Comparison of ENCODE assay signal across 8 cellular contexts in genomic region chr19:1855040-1855827, GRCh38. TPM values are rescaled to one million over a fixed set of nuclear protein-coding genes. Genes with fewer than 3 reads are reported as not detected.
A peak's percentile ranks its signal among the peaks of the same experiment; 100 is the strongest.
DNase-seq lines count a peak whose midpoint lies in the region; ATAC-seq and TF ChIP-seq lines count a peak whose summit lies in the region.

No MANE protein-coding gene starts in this region.

- H3K27me3 ChIP-seq in endodermal cell (ENCODE audit: control insufficient read depth, insufficient read depth, low read length, poor library complexity, severe bottlenecking) = no peaks in the 10 kb centered on the region

- H3K9me3 Mint-ChIP-seq in activated CD8-positive, alpha-beta memory T cell treated with anti-CD3 and anti-CD28 coated beads, Interleukin-2, amount 10 ng/mL, durations not matched to agents 7 days and 5 days (ENCODE audit: low read depth) = no peaks in the 10 kb centered on the region
- no peaks in the 10 kb centered on the region for H3K9me3 Mint-ChIP-seq in endodermal cell

- peak overlapping the region; percentile 95 for H3K27ac Mint-ChIP-seq in activated CD8-positive, alpha-beta memory T cell treated with anti-CD3 and anti-CD28 coated beads, Interleukin-2, amount 10 ng/mL, durations not matched to agents 7 days and 5 days
- H3K27ac Mint-ChIP-seq in endodermal cell = peak overlapping the region; percentile 84

- H3K9me3 ChIP-seq in endodermal cell (ENCODE audit: control insufficient read depth, low read length) (no peaks in the 10 kb centered on the region), mucosa of descending colon (no peaks in the 10 kb centered on the region)

- H3K4me3 Mint-ChIP-seq in activated CD8-positive, alpha-beta memory T cell treated with anti-CD3 and anti-CD28 coated beads, Interleukin-2, amount 10 ng/mL, durations not matched to agents 7 days and 5 days = peak overlapping the region; percentile 75
- H3K4me3 Mint-ChIP-seq in endodermal cell = peak overlapping the region; percentile 39

- H3K4me1 ChIP-seq in endodermal cell (ENCODE audit: control insufficient read depth, insufficient read depth, low read length) = peaks cover 28% of the 10 kb centered on the region
- H3K4me1 ChIP-seq in mucosa of descending colon (ENCODE audit: low read depth) = peaks cover 70% of the 10 kb centered on the region

- H3K36me3 ChIP-seq in endodermal cell (ENCODE audit: control insufficient read depth, insufficient read depth, low read length) (peaks cover 4% of the 10 kb centered on the region), mucosa of descending colon (ENCODE audit: low read depth) (no peaks in the 10 kb centered on the region)

- DNase-seq in NOMO-1 (lab: John Stamatoyannopoulos, UW; ENCODE audit: unreplicated experiment in 2 of 2) (peak; percentile 88 to 94), endodermal cell (peak; percentile 99), mucosa of descending colon (peak; percentile 96 to 98 (median 97))
- DNase-seq in activated CD8-positive, alpha-beta memory T cell treated with anti-CD3 and anti-CD28 coated beads, Interleukin-2, amount 10 ng/mL, durations not matched to agents 7 days and 5 days = peak; percentile 95
- peak; percentile 55 for DNase-seq in stimulated activated CD8-positive, alpha-beta memory T cell treated with anti-CD3 and anti-CD28 coated beads, Interleukin-7, amount 100 ng/mL, for 24 hours (ENCODE audit: low read depth)

- TF ChIP-seq CTCF in endodermal cell (conservative IDR thresholded peaks at IDR 0.05) (no peak), mucosa of descending colon (IDR thresholded peaks at IDR 0.05) (no peak)

- H3K27me3 Mint-ChIP-seq in activated CD8-positive, alpha-beta memory T cell treated with anti-CD3 and anti-CD28 coated beads, Interleukin-2, amount 10 ng/mL, durations not matched to agents 7 days and 5 days = no peaks in the 10 kb centered on the region
- H3K27me3 Mint-ChIP-seq in endodermal cell (ENCODE audit: insufficient read depth) = no peaks in the 10 kb centered on the region

- CTCF ChIA-PET in activated CD8-positive, alpha-beta memory T cell treated with anti-CD3 and anti-CD28 coated beads, Interleukin-2, amount 10 ng/mL, durations not matched to agents 7 days and 5 days (lab: Charles Lee) = interaction anchor here (1.0 to 4.8 kb wide), 6 partner anchors 10 to 42 kb away, joined by 3 to 25 read pairs (median 4); no protein-coding TSS in a partner anchor

- 22 to 42% methylated on average over 9 to 32 of the region's 33 CpGs for WGBS in endodermal cell (ENCODE audit: insufficient coverage in 1 of 2, insufficient read length in 1 of 2), 2 experiments

- intact Hi-C loops in mucosa of descending colon (cut with DNase I, micrococcal nuclease) = no loop called here

- peak; percentile 60 for ATAC-seq in HG02759 (IDR thresholded peaks at IDR 0.05; ENCODE audit: unreplicated experiment)
- peak; percentile 84 for ATAC-seq in activated CD8-positive, alpha-beta memory T cell treated with anti-CD3 and anti-CD28 coated beads, Interleukin-2, amount 10 ng/mL, durations not matched to agents 7 days and 5 days
- peak; percentile 74 for ATAC-seq in mucosa of descending colon
- no peak for ATAC-seq in HG03378 (IDR thresholded peaks at IDR 0.05; ENCODE audit: unreplicated experiment)

- H3K36me3 Mint-ChIP-seq in activated CD8-positive, alpha-beta memory T cell treated with anti-CD3 and anti-CD28 coated beads, Interleukin-2, amount 10 ng/mL, durations not matched to agents 7 days and 5 days = no peaks in the 10 kb centered on the region
- H3K36me3 Mint-ChIP-seq in endodermal cell (ENCODE audit: low read depth) = peaks cover 8% of the 10 kb centered on the region

- no peak overlapping the region for H3K9ac ChIP-seq in endodermal cell (ENCODE audit: extremely low read depth, low read length, poor library complexity, severe bottlenecking)

- peaks cover 49% of the 10 kb centered on the region for H3K4me1 Mint-ChIP-seq in activated CD8-positive, alpha-beta memory T cell treated with anti-CD3 and anti-CD28 coated beads, Interleukin-2, amount 10 ng/mL, durations not matched to agents 7 days and 5 days
- peaks cover 27% of the 10 kb centered on the region for H3K4me1 Mint-ChIP-seq in endodermal cell

- peak overlapping the region; percentile 89 for H3K27ac ChIP-seq in endodermal cell (ENCODE audit: low read depth, low read length)

- H3K4me3 ChIP-seq in GM08714 (ENCODE audit: low read length) (peak overlapping the region; percentile 60; the same call in 1 of the 2 replicates), endodermal cell (ENCODE audit: low read length) (peak overlapping the region; percentile 40), mucosa of descending colon (no peak overlapping the region)

RNA-seq across cellular contexts. Expression of gene REXO1, which starts 7.0 kb away (rescaled TPM):
- total RNA-seq in activated CD8-positive, alpha-beta memory T cell treated with anti-CD3 and anti-CD28 coated beads, Interleukin-2, amount 10 ng/mL, durations not matched to agents 7 days and 5 days = 10 to 100 TPM; 58.4 to 68.4 TPM
- total RNA-seq in endodermal cell (10 to 100 TPM; 51.6 to 56.4 TPM), mucosa of descending colon (10 to 100 TPM; 45.4 to 54.3 (median 50.2) TPM)
- polyA plus RNA-seq in endodermal cell (2013, experiment 1 of 2) = 26.5 TPM
- polyA plus RNA-seq in endodermal cell (2013, experiment 2 of 2) = 26.7 TPM

RNA-seq across cellular contexts. Expression of gene KLF16, which starts 8.1 kb away (rescaled TPM):
- total RNA-seq in activated CD8-positive, alpha-beta memory T cell treated with anti-CD3 and anti-CD28 coated beads, Interleukin-2, amount 10 ng/mL, durations not matched to agents 7 days and 5 days = 10 to 100 TPM; 22.6 to 28.1 TPM
- total RNA-seq in endodermal cell = 10 to 100 TPM; 39.0 to 42.9 TPM
- polyA plus RNA-seq in endodermal cell (2013, experiment 1 of 2) = 19.2 TPM
- 17.1 TPM for polyA plus RNA-seq in endodermal cell (2013, experiment 2 of 2)
- total RNA-seq in mucosa of descending colon = 10 to 100 TPM; 22.6 to 26.5 (median 25.6) TPM

RNA-seq across cellular contexts. Expression of gene ABHD17A, which starts 30.1 kb away (rescaled TPM):
- total RNA-seq in activated CD8-positive, alpha-beta memory T cell treated with anti-CD3 and anti-CD28 coated beads, Interleukin-2, amount 10 ng/mL, durations not matched to agents 7 days and 5 days = 100 to 1,000 TPM; 156 to 189 TPM
- total RNA-seq in endodermal cell = 10 to 100 TPM; 50.6 to 52.9 TPM
- polyA plus RNA-seq in endodermal cell (2013, experiment 1 of 2) = 45.1 TPM
- 45.7 TPM for polyA plus RNA-seq in endodermal cell (2013, experiment 2 of 2)
- 10 to 100 TPM; 60.9 to 65.8 (median 65.8) TPM for total RNA-seq in mucosa of descending colon

RNA-seq across cellular contexts. Expression of gene ATP8B3, which starts 43.2 kb away (rescaled TPM):
- 10 to 100 TPM in 1 of 2 experiments, 1 to 10 TPM in 1; 7.3 to 21.8 TPM for total RNA-seq in activated CD8-positive, alpha-beta memory T cell treated with anti-CD3 and anti-CD28 coated beads, Interleukin-2, amount 10 ng/mL, durations not matched to agents 7 days and 5 days
- total RNA-seq in endodermal cell = 1 to 10 TPM; 2.3 to 3.4 TPM
- polyA plus RNA-seq in endodermal cell (2013, experiment 1 of 2) = 3.7 TPM
- 3.3 TPM for polyA plus RNA-seq in endodermal cell (2013, experiment 2 of 2)
- 1 to 10 TPM in 1 of 3 donors, under 1 TPM in 2; 0.55 to 1.2 (median 0.80) TPM for total RNA-seq in mucosa of descending colon

RNA-seq across cellular contexts. Expression of gene ADAT3, which starts 50.0 kb away (rescaled TPM):
- total RNA-seq in activated CD8-positive, alpha-beta memory T cell treated with anti-CD3 and anti-CD28 coated beads, Interleukin-2, amount 10 ng/mL, durations not matched to agents 7 days and 5 days = 10 to 100 TPM in 1 of 2 experiments, 1 to 10 TPM in 1; 9.3 to 11.4 TPM
- total RNA-seq in endodermal cell = 10 to 100 TPM in 1 of 2 donors, 1 to 10 TPM in 1; 9.9 to 13.8 TPM
- 4.5 TPM for polyA plus RNA-seq in endodermal cell (2013, experiment 1 of 2)
- 3.1 TPM for polyA plus RNA-seq in endodermal cell (2013, experiment 2 of 2)
- 10 to 100 TPM; 12.5 to 21.9 (median 19.6) TPM for total RNA-seq in mucosa of descending colon
